ENCODE assay signal across 29 cellular contexts in the genomic region with DNA sequence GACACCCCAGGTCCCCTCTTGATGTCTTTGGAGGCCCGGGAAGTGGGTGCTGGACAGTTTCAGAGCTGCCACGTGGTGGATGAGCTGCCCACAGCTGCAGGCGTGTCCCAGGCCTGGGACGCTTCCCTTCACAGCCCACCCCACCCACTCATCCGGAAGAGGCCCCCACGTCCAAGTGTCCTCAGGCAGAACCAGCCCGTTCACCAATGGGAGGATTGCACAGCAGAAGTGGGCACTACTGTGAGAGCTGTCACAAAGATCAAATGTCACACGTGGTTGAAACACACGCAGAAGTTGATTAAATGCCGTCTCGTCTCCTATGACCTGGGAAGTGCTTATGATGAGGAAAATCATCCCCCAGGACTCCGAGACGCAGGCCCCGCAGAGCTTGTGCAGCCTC.
"Had no signal": no experiment of that assay in that cellular context is flagged by ENCODE, and none has a peak within 500 bp of the region (broad histone marks: within the 10 kb centered on the region; RNA-seq: fewer than 3 reads in every experiment).

No MANE protein-coding gene starts in this region.

- H3K4me1 Mint-ChIP-seq: activated CD4-positive, alpha-beta T cell treated with anti-CD3 and anti-CD28 coated beads, Interleukin-2, amount 10 ng/mL, durations not matched to agents 24 days and 14 days had no signal

- H3K27me3 ChIP-seq: Peyer's patch, SJCRH30 had no signal

- H3K9me3 Mint-ChIP-seq: activated CD4-positive, alpha-beta memory T cell treated with anti-CD3 and anti-CD28 coated beads, Interleukin-2, amount 10 ng/mL, durations not matched to agents 7 days and 5 days; activated CD4-positive, alpha-beta T cell treated with anti-CD3 and anti-CD28 coated beads, Interleukin-2, amount 10 ng/mL, durations not matched to agents 24 days and 14 days; activated naive CD4-positive, alpha-beta T cell treated with anti-CD3 and anti-CD28 coated beads for 36 hours; activated T-cell treated with anti-CD3 and anti-CD28 coated beads, Interleukin-2, amount 50 U/mL, for 24 hours; activated T-helper 1 cell treated with anti-CD3 and anti-CD28 coated beads, Interleukin-12 subunit alpha, Interleukin-12 subunit beta, Interleukin-2, Interleukin-4 antibody, amounts not matched to agents 30 ng/mL and 10 ng/mL and 1 ng/mL, durations not matched to agents 14 hours and 24 hours and 36 hours; brain; WTC11 had no signal

- H3K9me3 ChIP-seq: Peyer's patch, SJCRH30, SK-N-SH had no signal

- H3K27ac Mint-ChIP-seq: activated CD4-positive, alpha-beta T cell treated with anti-CD3 and anti-CD28 coated beads, Interleukin-2, amount 10 ng/mL, durations not matched to agents 24 days and 14 days; activated naive CD4-positive, alpha-beta T cell treated with anti-CD3 and anti-CD28 coated beads for 36 hours; activated naive CD8-positive, alpha-beta T cell; activated T-cell treated with anti-CD3 and anti-CD28 coated beads, Interleukin-2, amount 50 U/mL, for 24 hours; activated T-helper 1 cell treated with anti-CD3 and anti-CD28 coated beads, Interleukin-12 subunit alpha, Interleukin-12 subunit beta, Interleukin-2, Interleukin-4 antibody, amounts not matched to agents 30 ng/mL and 10 ng/mL and 1 ng/mL, durations not matched to agents 14 hours and 24 hours and 36 hours; brain had no signal

- ATAC-seq: HepG2, WTC11 had no signal

- H3K27me3 Mint-ChIP-seq: activated CD4-positive, alpha-beta memory T cell treated with anti-CD3 and anti-CD28 coated beads, Interleukin-2, amount 10 ng/mL, durations not matched to agents 7 days and 5 days; activated CD4-positive, alpha-beta T cell treated with anti-CD3 and anti-CD28 coated beads, Interleukin-2, amount 10 ng/mL, durations not matched to agents 24 days and 14 days; activated naive CD8-positive, alpha-beta T cell; activated T-cell treated with anti-CD3 and anti-CD28 coated beads, Interleukin-2, amount 50 U/mL, for 24 hours; brain had no signal

- H3K27ac ChIP-seq: KMS-11, Peyer's patch, RWPE1, SJCRH30 had no signal

- H3K4me3 ChIP-seq: Peyer's patch, SJCRH30 had no signal

- H3K4me1 ChIP-seq: Peyer's patch, SJCRH30 had no signal

- H3K4me3 Mint-ChIP-seq: activated CD4-positive, alpha-beta memory T cell treated with anti-CD3 and anti-CD28 coated beads, Interleukin-2, amount 10 ng/mL, durations not matched to agents 7 days and 5 days; activated CD4-positive, alpha-beta T cell treated with anti-CD3 and anti-CD28 coated beads, Interleukin-2, amount 10 ng/mL, durations not matched to agents 24 days and 14 days; activated naive CD4-positive, alpha-beta T cell treated with anti-CD3 and anti-CD28 coated beads for 36 hours; activated naive CD8-positive, alpha-beta T cell; activated T-cell treated with anti-CD3 and anti-CD28 coated beads, Interleukin-2, amount 50 U/mL, for 24 hours; activated T-helper 1 cell treated with anti-CD3 and anti-CD28 coated beads, Interleukin-12 subunit alpha, Interleukin-12 subunit beta, Interleukin-2, Interleukin-4 antibody, amounts not matched to agents 30 ng/mL and 10 ng/mL and 1 ng/mL, durations not matched to agents 14 hours and 24 hours and 36 hours; brain; WTC11 had no signal

- H3K36me3 ChIP-seq: Peyer's patch, SJCRH30 had no signal

- H3K36me3 Mint-ChIP-seq: activated naive CD8-positive, alpha-beta T cell; brain; WTC11 had no signal

- DNase-seq: activated CD4-positive, alpha-beta T cell treated with anti-CD3 and anti-CD28 coated beads for 1 hour; activated CD4-positive, alpha-beta T cell treated with anti-CD3 and anti-CD28 coated beads, Interleukin-2, amount 10 ng/mL, durations not matched to agents 24 days and 14 days; activated CD8-positive, alpha-beta memory T cell treated with anti-CD3 and anti-CD28 coated beads, Interleukin-2, amount 50 U/mL, for 48 hours; activated gamma-delta T cell; activated naive CD4-positive, alpha-beta T cell treated with anti-CD3 and anti-CD28 coated beads for 36 hours; activated T-cell treated with anti-CD3 and anti-CD28 coated beads, Interleukin-2, amount 50 U/mL, for 24 hours; amygdala; NCI-H1092 treated with DMSO at 0.1 percent for 48 hours; NCI-H1417 treated with DMSO at 0.1 percent for 48 hours; NCI-H1694 treated with DMSO at 0.1 percent for 48 hours; NCI-H2029 treated with DMSO at 0.1 percent for 48 hours; NCI-H345; NCI-H510A treated with DMSO at 0.1 percent for 48 hours; NCI-H69; NK-92 treated with Interleukin-12 subunit alpha and Interleukin-12 subunit beta, amount 100 ng/mL, for 24 hours; OCI-M1; Peyer's patch; Right ventricle myocardium superior; SJCRH30; SK-N-SH; SW 1271 had no signal
